ENCODE assay signal across 14 cellular contexts in genomic region chr14:89388853-89389252, GRCh38. TPM values are rescaled to one million over a fixed set of nuclear protein-coding genes. Genes with fewer than 3 reads are reported as not detected.
DNase-seq lines count a peak whose midpoint lies in the region; TF ChIP-seq lines count a peak whose summit lies in the region.
"Had no signal": no experiment of that assay in that cellular context is flagged by ENCODE, and none has a peak within 500 bp of the region (broad histone marks: within the 10 kb centered on the region; RNA-seq: fewer than 3 reads in every experiment).

No MANE protein-coding gene starts in this region.

- peaks cover 18% of the 10 kb centered on the region; the same call in 1 of the 2 replicates for H3K4me1 ChIP-seq in H9 (ENCODE audit: insufficient read depth, low read length)
- peaks cover 0 to 77% (median 62%) of the 10 kb centered on the region in 4 donors for H3K4me1 ChIP-seq in sigmoid colon

- H3K4ac ChIP-seq in H9 (ENCODE audit: low read depth, low read length): no peak overlapping the region

- H3K56ac ChIP-seq in H9 (ENCODE audit: insufficient read length, low read depth, low read length): no peak overlapping the region

- no peaks in the 10 kb centered on the region for H3K23me2 ChIP-seq in H9 (ENCODE audit: insufficient read length, low read depth, low read length, poor library complexity, severe bottlenecking)

- no peak overlapping the region for H2BK20ac ChIP-seq in H9 (ENCODE audit: low read depth, low read length, poor library complexity, severe bottlenecking)

- no peak overlapping the region for H3K4me2 ChIP-seq in H9 (ENCODE audit: insufficient read depth, insufficient read length, low read length)
- H3K4me2 ChIP-seq in SU-DHL-6 (ENCODE audit: low read depth, low read length, poor library complexity, severe bottlenecking): no peak overlapping the region

- H3K4me3 Mint-ChIP-seq in H9: no peak overlapping the region

- peaks cover 10% of the 10 kb centered on the region for H3K79me1 ChIP-seq in H9 (ENCODE audit: insufficient read depth, low read depth, low read length, poor library complexity, severe bottlenecking)

- no peak overlapping the region; the same call in 1 of the 2 replicates for H3K14ac ChIP-seq in H9 (ENCODE audit: insufficient read depth, low read length)

- no peak overlapping the region for H3K23ac ChIP-seq in H9 (ENCODE audit: insufficient read length, low read depth, low read length)

- H3K9me3 ChIP-seq in H9 (ENCODE audit: control insufficient read depth, low read depth, low read length): no peaks in the 10 kb centered on the region
- H3K9me3 ChIP-seq in SU-DHL-6 (ENCODE audit: insufficient read depth, low read length): no peaks in the 10 kb centered on the region
- H3K9me3 ChIP-seq in sigmoid colon: no peaks in the 10 kb centered on the region
- H3K9me3 ChIP-seq in MG63: no peaks in the 10 kb centered on the region
- H3K9me3 ChIP-seq: left lung had no signal

- H3K9me2 ChIP-seq in SU-DHL-6 (replicated peaks; ENCODE audit: insufficient read depth, low read length): no peaks in the 10 kb centered on the region

- H3F3A ChIP-seq in SU-DHL-6 (ENCODE audit: insufficient read depth): peaks cover 39% of the 10 kb centered on the region

- H4K20me1 ChIP-seq in H9 (ENCODE audit: control insufficient read depth, insufficient read depth, insufficient read length) (no peaks in the 10 kb centered on the region), SU-DHL-6 (ENCODE audit: low read depth, low read length) (no peaks in the 10 kb centered on the region)

- H3K27me3 ChIP-seq in H9 (ENCODE audit: insufficient read depth, low read length): no peaks in the 10 kb centered on the region
- no peaks in the 10 kb centered on the region for H3K27me3 ChIP-seq in SU-DHL-6 (ENCODE audit: low read length)
- H3K27me3 ChIP-seq in sigmoid colon: no peaks in the 10 kb centered on the region
- no peaks in the 10 kb centered on the region for H3K27me3 ChIP-seq in MG63
- H3K27me3 ChIP-seq: left lung had no signal

- WGBS in H9 (ENCODE audit: extremely low coverage, insufficient read length, low lambda C conversion rate): no CpG with 5 or more reads among the region's 5 CpGs
- 73 to 79% methylated on average over 5 of the region's 5 CpGs for WGBS in sigmoid colon, 2 donors

- no peak for TF ChIP-seq POLR2A in sigmoid colon (IDR thresholded peaks at IDR 0.05)

- no peak overlapping the region for H2BK12ac ChIP-seq in H9 (ENCODE audit: insufficient read length, low read depth, low read length)

- intact Hi-C loops in sigmoid colon (cut with DNase I) (loop anchor here (10.0 kb wide), 1 partner anchor 84 kb away; no protein-coding TSS in a partner anchor), posterior vena cava (cut with DNase I) (no loop called here)

- H3K4me1 Mint-ChIP-seq in H9: peaks cover 70 to 71% of the 10 kb centered on the region in 2 experiments

- H3K9ac ChIP-seq in H9 (ENCODE audit: extremely low read depth, insufficient read length, low read length) (no peak overlapping the region), SU-DHL-6 (ENCODE audit: low read length) (no peak overlapping the region)

- H3K18ac ChIP-seq in H9 (ENCODE audit: insufficient read length, low read depth, low read length): no peak overlapping the region

- H3K79me2 ChIP-seq in H9 (ENCODE audit: insufficient read depth, low read length) (peaks cover 76% of the 10 kb centered on the region), SU-DHL-6 (ENCODE audit: insufficient read depth, low read length) (peaks cover 91% of the 10 kb centered on the region)

- H3K27ac ChIP-seq in H9 (ENCODE audit: insufficient read length, low read depth, low read length) (no peak overlapping the region), SU-DHL-6 (ENCODE audit: low read depth, low read length) (peak overlapping the region; percentile 44), sigmoid colon (peak overlapping the region in 2 of 4 donors; percentile 30 to 35)
- H3K27ac ChIP-seq: left lung had no signal

- no peaks in the 10 kb centered on the region for H3K9me3 Mint-ChIP-seq in H9

- H2BK120ac ChIP-seq in H9 (ENCODE audit: low read depth, low read length, poor library complexity, severe bottlenecking): no peak overlapping the region

- no peak for TF ChIP-seq EP300 in sigmoid colon (IDR thresholded peaks at IDR 0.05)

- no peak overlapping the region for H2AK5ac ChIP-seq in H9 (ENCODE audit: insufficient read length, low read length)

- H2AFZ ChIP-seq in H9 (ENCODE audit: low read length): no peak overlapping the region
- no peak overlapping the region for H2AFZ ChIP-seq in SU-DHL-6 (ENCODE audit: low read depth, low read length, severe bottlenecking)

- no peaks in the 10 kb centered on the region for H3K27me3 Mint-ChIP-seq in H9 (ENCODE audit: low read depth)

- H2BK5ac ChIP-seq in H9 (ENCODE audit: insufficient read length, low read length): no peak overlapping the region

- no peak overlapping the region for H4K8ac ChIP-seq in H9 (replicated peaks; ENCODE audit: insufficient read length, low read depth, low read length)

- H3K36me3 Mint-ChIP-seq in H9 (ENCODE audit: insufficient read depth in 1 of 3, low read depth in 3 of 3): peaks cover 4 to 24% (median 9%) of the 10 kb centered on the region in 3 experiments; a peak in 5 of 7 replicates

- H3K4me3 ChIP-seq in SU-DHL-6 (ENCODE audit: insufficient read depth, low read length, poor library complexity, severe bottlenecking): no peak overlapping the region
- H3K4me3 ChIP-seq in fibroblast of villous mesenchyme (ENCODE audit: low read depth, low read length): no peak overlapping the region
- no peak overlapping the region for H3K4me3 ChIP-seq in sigmoid colon
- no peak overlapping the region for H3K4me3 ChIP-seq in MG63
- H3K4me3 ChIP-seq: left lung had no signal

- no peak overlapping the region for H3T11ph ChIP-seq in H9 (ENCODE audit: low read length)

- H4K91ac ChIP-seq in H9 (ENCODE audit: insufficient read length, low read depth, low read length): no peak overlapping the region

- H2BK15ac ChIP-seq in H9 (ENCODE audit: low read depth, low read length): no peak overlapping the region

- no peak overlapping the region for H4K5ac ChIP-seq in H9 (ENCODE audit: insufficient read length, low read depth, low read length)

- TF ChIP-seq CTCF in H9 (conservative IDR thresholded peaks at IDR 0.05) (peak; percentile 41; the same call in 2 of the 3 replicates), SU-DHL-6 (IDR thresholded peaks at IDR 0.05; ENCODE audit: insufficient read depth, low read length, poor library complexity, severe bottlenecking) (no peak), fibroblast of villous mesenchyme (IDR thresholded peaks at IDR 0.05; ENCODE audit: insufficient read depth, low read depth, low read length) (peak; percentile 45), sigmoid colon (IDR thresholded peaks at IDR 0.05) (no peak)

- H3K27ac Mint-ChIP-seq in H9: peak overlapping the region in 1 of 3 experiments; percentile 90; a peak in 2 of 7 replicates

- DNase-seq in H9 (no peak), fibroblast of villous mesenchyme (ENCODE audit: low read depth) (peak; percentile 45), sigmoid colon (peak; percentile 58), posterior vena cava (ENCODE audit: low spot score) (no peak), MG63 (no peak), NCI-H82 (lab: John Stamatoyannopoulos, UW) (no peak)
- DNase-seq: activated CD4-positive, alpha-beta T cell treated with anti-CD3 and anti-CD28 coated beads for 1 hour; activated T-cell treated with anti-CD3 and anti-CD28 coated beads, Interleukin-2, amount 50 U/mL, for 48 hours; left lung; MM.1S; NCI-H446 treated with DMSO at 0.1 percent for 48 hours; SHP77 treated with DMSO at 0.1 percent for 48 hours; stimulated activated naive CD4-positive, alpha-beta T cell had no signal

- H3K36me3 ChIP-seq in SU-DHL-6 (ENCODE audit: low read length): no peaks in the 10 kb centered on the region
- H3K36me3 ChIP-seq in sigmoid colon: no peaks in the 10 kb centered on the region
- H3K36me3 ChIP-seq in MG63: no peaks in the 10 kb centered on the region
- H3K36me3 ChIP-seq: left lung had no signal

RNA-seq across cellular contexts. Expression of gene FOXN3, which starts 28.2 kb away (rescaled TPM):
- 114 and 125 TPM in 2 replicates for total RNA-seq in H9 (2021)
- 33.2 and 58.6 TPM in 2 replicates for total RNA-seq in fibroblast of villous mesenchyme
- 100 to 1,000 TPM; 104 to 146 (median 113) TPM for total RNA-seq in sigmoid colon
- 10 to 100 TPM; 24.6 to 33.6 (median 25.7) TPM for polyA plus RNA-seq in sigmoid colon
- 100 to 1,000 TPM; 138 to 142 TPM for total RNA-seq in posterior vena cava
- total RNA-seq in MG63 (2014; rRNA removed; shearing (Covaris generic); ENCODE audit: low replicate concordance): 1.4 and 1.6 TPM in 2 replicates

Comparison
In these comparisons a context has a peak if more than half of its experiments do, and no peak if none do; other contexts are left out.
1. DNase-seq: peak in fibroblast of villous mesenchyme (single experiment) and sigmoid colon (single experiment); none in H9 (single experiment), posterior vena cava (single experiment), MG63 (single experiment) and NCI-H82 (single experiment).
2. CTCF ChIP-seq: peak in H9 (single experiment) and fibroblast of villous mesenchyme (single experiment); none in SU-DHL-6 (single experiment) and sigmoid colon (0 of 4).
3. RNA of gene FOXN3, which starts 28.2 kb away (total RNA-seq): 138 to 142 TPM in posterior vena cava, 114 to 125 TPM in H9, 104 to 146 TPM in sigmoid colon and 33.2 to 58.6 TPM in fibroblast of villous mesenchyme; 1.4 to 1.6 TPM in MG63; every median in the first group is over 10 times any median in the second.